In the genomic region with DNA sequence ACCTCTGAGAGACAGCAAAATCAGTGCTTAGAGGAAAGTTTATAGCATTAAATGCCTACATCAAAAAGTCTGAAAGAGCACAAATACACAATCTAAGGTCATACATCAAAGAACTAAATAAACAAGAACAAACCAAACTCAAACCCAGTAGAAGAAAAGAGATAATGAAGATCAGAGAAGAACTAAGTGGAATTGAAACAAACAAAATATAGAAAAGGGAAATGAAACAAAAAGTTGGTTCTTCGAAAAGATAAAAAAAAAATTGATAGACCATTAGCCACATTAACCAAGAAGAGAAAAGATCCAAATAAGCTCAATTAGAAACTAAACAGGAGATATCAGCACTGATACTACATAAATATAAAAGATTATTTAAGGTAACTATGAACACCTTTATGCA, we compare ENCODE assay signal across 22 cellular contexts.
"Had no signal": no experiment of that assay in that cellular context is flagged by ENCODE, and none has a peak within 500 bp of the region (broad histone marks: within the 10 kb centered on the region; RNA-seq: fewer than 3 reads in every experiment).

No MANE protein-coding gene starts in this region.

- H3K27ac Mint-ChIP-seq: activated CD8-positive, alpha-beta T cell treated with anti-CD3 and anti-CD28 coated beads for 36 hours; activated naive CD4-positive, alpha-beta T cell treated with anti-CD3 and anti-CD28 coated beads, Interleukin-2, amount 50 U/mL, for 72 hours; activated naive CD8-positive, alpha-beta T cell treated with anti-CD3 and anti-CD28 coated beads, Interleukin-2, amount 50 U/mL, for 24 hours; T-helper 1 cell treated with Interleukin-12 subunit alpha and Interleukin-12 subunit beta and Interleukin-4 antibody, amounts not matched to agents 30 μg/mL and 1 μg/mL, for 36 hours had no signal

- H3K4me1 ChIP-seq: ascending aorta, body of pancreas had no signal

- DNase-seq: activated CD4-positive, alpha-beta T cell treated with anti-CD3 and anti-CD28 coated beads for 4 hours; activated CD8-positive, alpha-beta memory T cell treated with anti-CD3 and anti-CD28 coated beads, Interleukin-2, amount 50 U/mL, for 4 hours; activated CD8-positive, alpha-beta T cell treated with anti-CD3 and anti-CD28 coated beads for 36 hours; activated naive CD8-positive, alpha-beta T cell treated with anti-CD3 and anti-CD28 coated beads, Interleukin-2, amount 50 U/mL, for 24 hours; amniotic stem cell; body of pancreas; KBM-7; NCI-H1092; NCI-H1417; NCI-H1930; NCI-H2171 treated with DMSO at 0.1 percent for 48 hours; NCI-H226; NCI-H526 treated with DMSO at 0.1 percent for 48 hours; NCI-H82; NK-92 treated with Interleukin-12 subunit alpha and Interleukin-12 subunit beta, amount 100 ng/mL, for 24 hours; PC-9; SHP77 treated with DMSO at 0.1 percent for 48 hours had no signal

- H3K27me3 Mint-ChIP-seq: activated CD8-positive, alpha-beta T cell treated with anti-CD3 and anti-CD28 coated beads for 36 hours; activated naive CD8-positive, alpha-beta T cell treated with anti-CD3 and anti-CD28 coated beads, Interleukin-2, amount 50 U/mL, for 24 hours; central memory CD8-positive, alpha-beta T cell had no signal

- H3K4me1 Mint-ChIP-seq: activated naive CD8-positive, alpha-beta T cell treated with anti-CD3 and anti-CD28 coated beads, Interleukin-2, amount 50 U/mL, for 24 hours; central memory CD8-positive, alpha-beta T cell had no signal

- H3K27ac ChIP-seq: ascending aorta, body of pancreas, PC-9 had no signal

- H2AFZ ChIP-seq: PC-9 had no signal

- H3K4me2 ChIP-seq: PC-9 had no signal

- ATAC-seq: activated CD4-positive, CD25-positive, alpha-beta regulatory T cell treated with anti-CD3 and anti-CD28 coated beads, Interleukin-2, amount 50 U/mL, for 24 hours; activated CD8-positive, alpha-beta T cell treated with anti-CD3 and anti-CD28 coated beads for 36 hours; activated naive CD4-positive, alpha-beta T cell treated with anti-CD3 and anti-CD28 coated beads, Interleukin-2, amount 50 U/mL, for 72 hours; activated naive CD8-positive, alpha-beta T cell treated with anti-CD3 and anti-CD28 coated beads, Interleukin-2, amount 50 U/mL, for 24 hours; body of pancreas had no signal

- H3K4me3 Mint-ChIP-seq: activated CD8-positive, alpha-beta T cell treated with anti-CD3 and anti-CD28 coated beads for 36 hours; activated naive CD8-positive, alpha-beta T cell treated with anti-CD3 and anti-CD28 coated beads, Interleukin-2, amount 50 U/mL, for 24 hours; central memory CD8-positive, alpha-beta T cell; T-helper 1 cell treated with Interleukin-12 subunit alpha and Interleukin-12 subunit beta and Interleukin-4 antibody, amounts not matched to agents 30 μg/mL and 1 μg/mL, for 36 hours had no signal

- H3K4me3 ChIP-seq: ascending aorta, body of pancreas, PC-9 had no signal

- H3K36me3 ChIP-seq: ascending aorta had no signal

- H3K27me3 ChIP-seq: ascending aorta, body of pancreas had no signal
